Comparison of ENCODE assay signal across 25 cellular contexts in genomic region chrX:39476596-39476995, GRCh38.
DNase-seq lines count a peak whose midpoint lies in the region; ATAC-seq and TF ChIP-seq lines count a peak whose summit lies in the region.
"Had no signal": no experiment of that assay in that cellular context is flagged by ENCODE, and none has a peak within 500 bp of the region (broad histone marks: within the 10 kb centered on the region; RNA-seq: fewer than 3 reads in every experiment).

No MANE protein-coding gene starts in this region.

- no peaks in the 10 kb centered on the region for H3K79me2 ChIP-seq in hepatocyte

- 60% methylated on average over 13 of the region's 13 CpGs for WGBS in hepatocyte (ENCODE audit: low lambda C conversion rate, missing lambda C conversion rate)
- 62 to 71% (median 65%) methylated on average over 13 of the region's 13 CpGs for WGBS in psoas muscle, 3 donors

- H3K9me2 ChIP-seq in hepatocyte (replicated peaks; ENCODE audit: insufficient read depth) = no peaks in the 10 kb centered on the region
- H3K9me2 ChIP-seq: SK-N-SH had no signal

- H3K27ac ChIP-seq in hepatocyte (peak overlapping the region; percentile 46), psoas muscle (no peak overlapping the region)
- H3K27ac ChIP-seq: 22Rv1, epithelial cell of prostate, KMS-11, prostate gland, VCaP had no signal

- no peaks in the 10 kb centered on the region for H3K27me3 ChIP-seq in hepatocyte
- H3K27me3 ChIP-seq in psoas muscle (ENCODE audit: insufficient read depth in 3 of 3, low read length in 2 of 3) = peaks cover 0 to 8% (median 0%) of the 10 kb centered on the region in 3 donors

- peak in 3 of 4 donors; percentile 21 to 42 (median 26) for ATAC-seq in psoas muscle
- ATAC-seq: activated CD8-positive, alpha-beta memory T cell treated with anti-CD3 and anti-CD28 coated beads, Interleukin-2, amount 10 ng/mL, durations not matched to agents 7 days and 5 days; activated naive CD4-positive, alpha-beta T cell treated with anti-CD3 and anti-CD28 coated beads, Interleukin-2, amount 50 U/mL, for 72 hours; mucosa of descending colon; stimulated activated effector memory CD8-positive, alpha-beta T cell treated with anti-CD3 and anti-CD28 coated beads, Interleukin-12 subunit alpha, Interleukin-12 subunit beta, amount 100 ng/mL, for 72 hours had no signal

- no peaks in the 10 kb centered on the region for H4K20me1 ChIP-seq in hepatocyte (ENCODE audit: insufficient read depth, poor library complexity, severe bottlenecking)

- H3K4me1 ChIP-seq in hepatocyte (ENCODE audit: insufficient read depth) = peaks cover 27% of the 10 kb centered on the region
- H3K4me1 ChIP-seq in psoas muscle = no peaks in the 10 kb centered on the region
- H3K4me1 ChIP-seq: prostate gland had no signal

- no peak overlapping the region for H3K4me2 ChIP-seq in hepatocyte
- H3K4me2 ChIP-seq: KMS-11, SK-N-SH had no signal

- TF ChIP-seq CTCF in hepatocyte (IDR thresholded peaks at IDR 0.05; ENCODE audit: poor library complexity) (no peak), psoas muscle (IDR thresholded peaks at IDR 0.05) (no peak)

- H3K36me3 ChIP-seq in hepatocyte (replicated peaks; ENCODE audit: insufficient read depth, low read depth) (no peaks in the 10 kb centered on the region), psoas muscle (ENCODE audit: insufficient read depth in 1 of 2, low read depth in 1 of 2) (no peaks in the 10 kb centered on the region)
- H3K36me3 ChIP-seq: prostate gland had no signal

- H3K9me3 ChIP-seq in hepatocyte (ENCODE audit: low read depth) (no peaks in the 10 kb centered on the region), psoas muscle (no peaks in the 10 kb centered on the region)
- H3K9me3 ChIP-seq: mucosa of descending colon, prostate gland, SK-N-SH had no signal

- H3K4me3 ChIP-seq in hepatocyte (no peak overlapping the region), psoas muscle (no peak overlapping the region)
- H3K4me3 ChIP-seq: mucosa of descending colon, prostate gland had no signal

- intact Hi-C loops in psoas muscle (cut with DNase I) = no loop called here

- no peak overlapping the region for H2AFZ ChIP-seq in hepatocyte

- DNase-seq in NCI-H2171 treated with DMSO at 0.1 percent for 48 hours (lab: John Stamatoyannopoulos, UW) (peak; percentile 24), NCI-H2171 (lab: John Stamatoyannopoulos, UW) (no peak), ecto neural progenitor cell (ENCODE audit: low spot score) (peak; percentile 51), hepatocyte (ENCODE audit: low spot score) (peak; percentile 20), psoas muscle (no peak), pons (ENCODE audit: low spot score) (no peak), activated gamma-delta T cell treated with Interleukin-2 at 50 U/mL for 16 hours (no peak), globus pallidus (ENCODE audit: low spot score) (no peak)
- DNase-seq: activated CD4-positive, alpha-beta T cell treated with anti-CD3 and anti-CD28 coated beads, Interleukin-2, amount 50 U/mL, for 1 hour; activated CD8-positive, alpha-beta memory T cell treated with anti-CD3 and anti-CD28 coated beads, Interleukin-2, amount 10 ng/mL, durations not matched to agents 7 days and 5 days; DMS53; GF-D8; GOT3; hippocampal formation; mucosa of descending colon; NCI-H146; NCI-H69; SK-N-SH had no signal

Comparison
In these comparisons a context has a peak if more than half of its experiments do, and no peak if none do; other contexts are left out.
1. DNase-seq: peak in NCI-H2171 treated with DMSO at 0.1 percent for 48 hours (single experiment), ecto neural progenitor cell (single experiment) and hepatocyte (single experiment); none in NCI-H2171 (single experiment), psoas muscle (0 of 2), pons (single experiment), activated gamma-delta T cell treated with Interleukin-2 at 50 U/mL for 16 hours (single experiment) and globus pallidus (single experiment).